ENCODE assay signal across 30 cellular contexts in the genomic region with DNA sequence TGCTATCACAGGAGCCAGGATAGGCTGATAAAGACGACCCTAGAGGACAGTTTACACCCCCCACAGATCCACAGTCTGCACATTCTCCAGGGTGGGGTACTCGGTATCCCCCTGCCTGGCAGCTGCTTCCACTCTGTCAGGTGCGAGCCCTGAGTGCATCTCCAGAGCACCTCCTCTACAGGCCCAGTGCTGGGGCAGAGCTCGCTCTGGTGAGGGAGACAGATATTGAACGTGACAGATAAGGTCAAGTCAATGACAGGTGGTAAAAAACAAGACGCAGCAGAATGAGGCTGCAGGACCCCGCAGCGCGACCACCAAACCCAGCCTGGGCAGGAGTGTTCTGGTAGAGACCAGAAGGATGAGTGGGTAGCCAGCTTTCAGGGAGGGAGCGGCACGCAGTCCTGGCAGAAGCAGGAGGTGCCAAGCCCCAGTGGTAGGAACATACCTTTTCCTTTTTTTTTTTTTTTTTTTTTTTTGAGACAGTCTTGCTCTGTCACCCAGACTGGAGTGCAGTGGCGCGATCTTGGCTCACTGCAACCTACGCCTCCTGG. TPM values are rescaled to one million over a fixed set of nuclear protein-coding genes. Genes with fewer than 3 reads are reported as not detected.
DNase-seq lines count a peak whose midpoint lies in the region; ATAC-seq and TF ChIP-seq lines count a peak whose summit lies in the region.
"Had no signal": no experiment of that assay in that cellular context is flagged by ENCODE, and none has a peak within 500 bp of the region (broad histone marks: within the 10 kb centered on the region; RNA-seq: fewer than 3 reads in every experiment).

No MANE protein-coding gene starts in this region.

- H3K27ac ChIP-seq in left ventricle myocardium inferior (replicated peaks) (no peak overlapping the region), stomach smooth muscle (ENCODE audit: low read length) (peak overlapping the region; percentile 88), prostate gland (no peak overlapping the region)
- H3K27ac ChIP-seq: PC-9, SJCRH30, suprapubic skin, uterus had no signal

- H3K27ac Mint-ChIP-seq in brain (peak overlapping the region in 3 of 5 experiments; percentile 81 to 95 (median 86)), mesothelial cell of epicardium (peak overlapping the region; percentile 28)
- H3K27ac Mint-ChIP-seq: HFFc6 had no signal

- no peak overlapping the region for H3K4me3 ChIP-seq in left ventricle myocardium inferior
- no peak overlapping the region for H3K4me3 ChIP-seq in stomach smooth muscle (ENCODE audit: low read length in 2 of 2)
- no peak overlapping the region for H3K4me3 ChIP-seq in prostate gland
- H3K4me3 ChIP-seq: adrenal gland, MG63, ovary, PC-9, SJCRH30, suprapubic skin, uterus had no signal

- H3K36me3 ChIP-seq in left ventricle myocardium inferior (peaks cover 47% of the 10 kb centered on the region), stomach smooth muscle (ENCODE audit: control insufficient read depth in 2 of 2, insufficient read depth in 2 of 2, low read length in 2 of 2) (peaks cover 21 to 27% of the 10 kb centered on the region in 2 donors), prostate gland (peaks cover 4 to 13% of the 10 kb centered on the region in 2 donors)
- H3K36me3 ChIP-seq: ovary, uterus had no signal

- TF ChIP-seq POLR2A in prostate gland (IDR thresholded peaks at IDR 0.05), result no peak

- H3K27me3 Mint-ChIP-seq in brain (no peaks in the 10 kb centered on the region), mesothelial cell of epicardium (ENCODE audit: low read depth) (no peaks in the 10 kb centered on the region)
- H3K27me3 Mint-ChIP-seq: naive thymus-derived CD4-positive, alpha-beta T cell; T-cell had no signal

- H3K9me3 ChIP-seq in left ventricle myocardium inferior (replicated peaks), result no peaks in the 10 kb centered on the region
- H3K9me3 ChIP-seq in stomach smooth muscle (ENCODE audit: control insufficient read depth in 2 of 2, low read length in 2 of 2), result no peaks in the 10 kb centered on the region
- no peaks in the 10 kb centered on the region for H3K9me3 ChIP-seq in prostate gland
- H3K9me3 ChIP-seq: adrenal gland, MG63, ovary, SJCRH30, suprapubic skin, uterus had no signal

- H3K9ac ChIP-seq in stomach smooth muscle (ENCODE audit: low read length in 2 of 2), result no peak overlapping the region

- TF ChIP-seq CTCF in left ventricle myocardium inferior (IDR thresholded peaks at IDR 0.05; ENCODE audit: borderline replicate concordance), result no peak
- TF ChIP-seq CTCF in brain (conservative IDR thresholded peaks at IDR 0.05), result no peak
- TF ChIP-seq CTCF in mesothelial cell of epicardium (IDR thresholded peaks at IDR 0.05; ENCODE audit: unreplicated experiment), result no peak
- no peak for TF ChIP-seq CTCF in prostate gland (IDR thresholded peaks at IDR 0.05)

- H3K4me3 Mint-ChIP-seq in brain (no peak overlapping the region), mesothelial cell of epicardium (no peak overlapping the region)
- H3K4me3 Mint-ChIP-seq: CD8-positive, alpha-beta memory T cell; HFFc6; naive thymus-derived CD4-positive, alpha-beta T cell; T-cell had no signal

- H3K4me1 Mint-ChIP-seq in brain (no peaks in the 10 kb centered on the region), mesothelial cell of epicardium (no peaks in the 10 kb centered on the region)
- H3K4me1 Mint-ChIP-seq: CD8-positive, alpha-beta memory T cell; T-cell had no signal

- WGBS in prostate gland, result 82% methylated on average over 14 of the region's 14 CpGs

- H3K27me3 ChIP-seq in left ventricle myocardium inferior (ENCODE audit: low read depth) (no peaks in the 10 kb centered on the region), stomach smooth muscle (ENCODE audit: control insufficient read depth in 1 of 2, insufficient read depth in 2 of 2, low read length in 2 of 2) (no peaks in the 10 kb centered on the region), prostate gland (replicated peaks; ENCODE audit: insufficient read depth) (no peaks in the 10 kb centered on the region)
- H3K27me3 ChIP-seq: adrenal gland, MG63, ovary, SJCRH30, suprapubic skin, uterus had no signal

- H3K36me3 Mint-ChIP-seq in brain (peaks cover 47% of the 10 kb centered on the region), mesothelial cell of epicardium (peaks cover 39% of the 10 kb centered on the region)

- H3K9me3 Mint-ChIP-seq in brain (no peaks in the 10 kb centered on the region), mesothelial cell of epicardium (no peaks in the 10 kb centered on the region)
- H3K9me3 Mint-ChIP-seq: CD8-positive, alpha-beta memory T cell; HFFc6; naive thymus-derived CD4-positive, alpha-beta T cell; T-cell had no signal

- ATAC-seq in HG02970 (IDR thresholded peaks at IDR 0.05; ENCODE audit: low FRiP score, unreplicated experiment), result no peak
- ATAC-seq: naive thymus-derived CD4-positive, alpha-beta T cell had no signal

- DNase-seq in cardiac septum (ENCODE audit: low spot score), result peak; percentile 27
- no peak for DNase-seq in left ventricle myocardium inferior
- DNase-seq in mesothelial cell of epicardium (ENCODE audit: low spot score in 2 of 2, unreplicated experiment in 2 of 2), result no peak
- no peak for DNase-seq in prostate gland (ENCODE audit: low spot score)
- DNase-seq in activated CD8-positive, alpha-beta memory T cell treated with anti-CD3 and anti-CD28 coated beads, Interleukin-2, amount 50 U/mL, for 48 hours, result no peak
- DNase-seq: activated CD4-positive, alpha-beta T cell treated with anti-CD3 and anti-CD28 coated beads for 1 hour; activated naive CD4-positive, alpha-beta T cell; activated T-cell treated with anti-CD3 and anti-CD28 coated beads, Interleukin-2, amount 50 U/mL, for 1 hour; AML-193; CD8-positive, alpha-beta memory T cell; DMS53; GF-D8; HFFc6; KBM-7; mesendoderm; MG63; naive thymus-derived CD4-positive, alpha-beta T cell; NCI-H2081; NCI-H446 treated with DMSO at 0.1 percent for 48 hours; NK-92 treated with Interleukin-12 subunit alpha and Interleukin-12 subunit beta, amount 100 ng/mL, for 24 hours; PC-9; T-cell; uterus had no signal

- intact Hi-C loops in cardiac septum (cut with DNase I), result no loop called here
- intact Hi-C loops in left ventricle myocardium inferior (cut with micrococcal nuclease), result no loop called here
- intact Hi-C loops in prostate gland (cut with DNase I), result loop anchor here (5.0 kb wide), 1 partner anchor 62 kb away; no protein-coding TSS in a partner anchor

- H3K4me1 ChIP-seq in left ventricle myocardium inferior (no peaks in the 10 kb centered on the region), stomach smooth muscle (ENCODE audit: control insufficient read depth, insufficient read depth, low read length) (peaks cover 31% of the 10 kb centered on the region), prostate gland (replicated peaks) (no peaks in the 10 kb centered on the region)
- H3K4me1 ChIP-seq: suprapubic skin, uterus had no signal

RNA-seq across cellular contexts. Expression of gene MYL9, which starts 12.4 kb away (rescaled TPM):
- total RNA-seq in cardiac septum (2,307 TPM), left ventricle myocardium inferior (1,345 TPM), mesothelial cell of epicardium (235 to 248 TPM (median 238 TPM) in 3 replicates), prostate gland (100 to 1,000 TPM; 335 to 560 TPM)
- 52.8 TPM for polyA plus RNA-seq in brain (ENCODE audit: insufficient read depth, low read depth, low replicate concordance)
- total RNA-seq: CD8-positive, alpha-beta memory T cell had no signal
- polyA plus RNA-seq: CD8-positive, alpha-beta memory T cell; naive thymus-derived CD4-positive, alpha-beta T cell had no signal

RNA-seq across cellular contexts. Expression of gene TGIF2, which starts 44.4 kb away (rescaled TPM):
- total RNA-seq in cardiac septum, result 6.1 TPM
- 5.8 TPM for total RNA-seq in left ventricle myocardium inferior
- 1.9 TPM for polyA plus RNA-seq in brain (ENCODE audit: insufficient read depth, low read depth, low replicate concordance)
- total RNA-seq in mesothelial cell of epicardium, result 94.4 to 101 TPM (median 98.4 TPM) in 3 replicates
- total RNA-seq in prostate gland, result 10 to 100 TPM; 16.7 to 34.8 TPM
